In the genomic region with DNA sequence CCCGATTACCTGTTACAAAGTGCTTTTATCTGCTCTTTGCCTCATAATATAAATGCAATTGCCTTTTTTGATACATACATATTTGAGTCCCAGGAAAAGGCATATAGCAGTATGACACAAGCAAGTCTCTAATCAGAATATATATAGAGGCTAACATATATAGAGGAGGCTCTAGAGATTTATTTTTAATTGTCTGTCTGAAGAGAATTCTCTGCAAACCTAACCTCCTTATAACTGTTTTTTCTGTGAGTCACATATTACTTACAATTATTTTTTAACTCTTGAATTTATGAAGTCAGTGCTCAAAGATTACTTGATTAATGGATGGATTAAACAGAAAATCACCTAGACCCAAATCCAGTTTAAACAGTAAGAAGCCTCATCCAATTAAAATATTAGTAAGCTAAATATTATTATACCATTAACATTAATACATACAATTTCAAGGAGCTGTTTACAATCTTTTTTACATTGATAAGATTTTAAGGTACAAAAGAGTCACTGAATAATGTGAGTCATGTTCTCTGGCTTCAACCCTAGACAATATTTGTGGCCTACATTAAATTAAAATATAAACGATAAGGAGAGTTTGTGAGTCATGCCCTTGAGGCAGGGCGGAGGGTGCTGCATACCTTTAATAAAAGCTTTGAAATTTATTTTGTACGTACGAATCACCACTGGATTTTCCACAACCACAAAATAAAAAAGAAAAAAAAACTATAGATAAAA, we compare ENCODE assay signal across 16 cellular contexts. TPM values are rescaled to one million over a fixed set of nuclear protein-coding genes. Genes with fewer than 3 reads are reported as not detected.
DNase-seq lines count a peak whose midpoint lies in the region; ATAC-seq and TF ChIP-seq lines count a peak whose summit lies in the region.
"Had no signal": no experiment of that assay in that cellular context is flagged by ENCODE, and none has a peak within 500 bp of the region (broad histone marks: within the 10 kb centered on the region; RNA-seq: fewer than 3 reads in every experiment).

No MANE protein-coding gene starts in this region.

- H4K20me1 ChIP-seq in smooth muscle cell (ENCODE audit: low read depth) = no peaks in the 10 kb centered on the region

- H2AFZ ChIP-seq in smooth muscle cell (ENCODE audit: low read depth) = no peak overlapping the region

- H3K79me2 ChIP-seq in smooth muscle cell (ENCODE audit: low read depth) = no peaks in the 10 kb centered on the region

- peak; percentile 85 for ATAC-seq in SK-N-SH treated with all-trans-retinoic acid at 6 μM for 48 hours
- ATAC-seq in HG02938 (IDR thresholded peaks at IDR 0.05; ENCODE audit: unreplicated experiment) = no peak
- ATAC-seq: esophagus mucosa, K562 had no signal

- peak overlapping the region; percentile 48 for H3K27ac Mint-ChIP-seq in HFFc6

- peak overlapping the region; percentile 53; the same call in 1 of the 2 replicates for H3K4me3 Mint-ChIP-seq in HFFc6

- H3K4me3 ChIP-seq in smooth muscle cell = no peak overlapping the region
- H3K4me3 ChIP-seq in right atrium auricular region = no peak overlapping the region
- no peak overlapping the region for H3K4me3 ChIP-seq in A673 (ENCODE audit: low read depth, low read length, poor library complexity, severe bottlenecking)
- H3K4me3 ChIP-seq: K562, thoracic aorta had no signal

- peak overlapping the region; percentile 60 for H3K4me2 ChIP-seq in smooth muscle cell

- no TSS peak for BruUV-seq in A673 (replicated peaks; lab: Mats Ljungman, UMichigan)

- H3K27ac ChIP-seq in smooth muscle cell (ENCODE audit: low read depth) (peak overlapping the region; percentile 19), right atrium auricular region (no peak overlapping the region), A673 (ENCODE audit: low read depth, low read length, poor library complexity, severe bottlenecking) (no peak overlapping the region)
- H3K27ac ChIP-seq: thoracic aorta had no signal

- TF ChIP-seq CTCF in HFFc6 (IDR thresholded peaks at IDR 0.05) (no peak), smooth muscle cell (IDR thresholded peaks at IDR 0.05; ENCODE audit: borderline replicate concordance, insufficient read depth, poor library complexity, severe bottlenecking) (no peak), right atrium auricular region (IDR thresholded peaks at IDR 0.05) (no peak), A673 (conservative IDR thresholded peaks at IDR 0.05; ENCODE audit: low read depth, low read length) (no peak)

- H3F3A ChIP-seq in smooth muscle cell (ENCODE audit: low read depth) = no peaks in the 10 kb centered on the region

- no peaks in the 10 kb centered on the region for H3K9me3 ChIP-seq in smooth muscle cell (replicated peaks; ENCODE audit: low read depth)
- H3K9me3 ChIP-seq in right atrium auricular region = no peaks in the 10 kb centered on the region
- no peaks in the 10 kb centered on the region for H3K9me3 ChIP-seq in A673 (ENCODE audit: low read depth, low read length, poor library complexity, severe bottlenecking)
- H3K9me3 ChIP-seq: Caco-2, thoracic aorta had no signal

- H3K36me3 Mint-ChIP-seq in HFFc6 (ENCODE audit: low read depth) = peaks cover 6% of the 10 kb centered on the region

- H3K27me3 Mint-ChIP-seq in HFFc6 (ENCODE audit: insufficient read depth) = no peaks in the 10 kb centered on the region

- POLR2A ChIA-PET in A673 (lab: Charles Lee; ENCODE audit: low non-redundant PET) = interaction anchor here (0.6 kb wide), 1 partner anchor 397 kb away, joined by 3 read pairs; no protein-coding TSS in a partner anchor

- peaks cover 63% of the 10 kb centered on the region for H3K4me1 Mint-ChIP-seq in HFFc6 (ENCODE audit: low read depth)

- H3K9ac ChIP-seq in smooth muscle cell (ENCODE audit: low read depth) = no peak overlapping the region

- H3K9me3 Mint-ChIP-seq in HFFc6 = peaks cover 7% of the 10 kb centered on the region; the same call in 1 of the 2 replicates

- CTCF ChIA-PET in A673 (lab: Charles Lee) = no interaction called here

- H3K36me3 ChIP-seq in smooth muscle cell (ENCODE audit: low read depth) (no peaks in the 10 kb centered on the region), right atrium auricular region (no peaks in the 10 kb centered on the region), A673 (ENCODE audit: insufficient read depth, low read length, poor library complexity, severe bottlenecking) (no peaks in the 10 kb centered on the region)
- H3K36me3 ChIP-seq: thoracic aorta had no signal

- intact Hi-C loops in A673 (cut with micrococcal nuclease; ENCODE audit: unreplicated experiment) = no loop called here

- peak; percentile 75 for DNase-seq in HFFc6
- DNase-seq in fibroblast of peridontal ligament (ENCODE audit: extremely low read depth) = peak; percentile 54
- no peak for DNase-seq in smooth muscle cell (lab: John Stamatoyannopoulos, UW; ENCODE audit: unreplicated experiment)
- DNase-seq in right atrium auricular region (ENCODE audit: low spot score) = no peak
- no peak for DNase-seq in NOMO-1 treated with dmso at 0.1 percent for 144 hours (lab: John Stamatoyannopoulos, UW; ENCODE audit: unreplicated experiment)
- DNase-seq in A673 (ENCODE audit: low spot score) = no peak
- DNase-seq: activated effector memory CD4-positive, alpha-beta T cell treated with anti-CD3 and anti-CD28 coated beads, Interleukin-2, amount 50 U/mL, for 16 hours; Caco-2; mesendoderm; NCI-H526; stimulated activated CD4-positive, alpha-beta T cell treated with anti-CD3 and anti-CD28 coated beads, Interleukin-15, amount 100 ng/mL, for 24 hours had no signal

- 64% methylated on average over 5 of the region's 5 CpGs for WGBS in smooth muscle cell (ENCODE audit: low lambda C conversion rate)

- H3K27me3 ChIP-seq in smooth muscle cell (ENCODE audit: low read depth) = no peaks in the 10 kb centered on the region
- H3K27me3 ChIP-seq in right atrium auricular region = no peaks in the 10 kb centered on the region
- H3K27me3 ChIP-seq in A673 (replicated peaks; ENCODE audit: insufficient read depth, low read depth, low read length, poor library complexity) = no peaks in the 10 kb centered on the region

- no peaks in the 10 kb centered on the region for H3K4me1 ChIP-seq in smooth muscle cell (ENCODE audit: low read depth)
- H3K4me1 ChIP-seq in right atrium auricular region = no peaks in the 10 kb centered on the region
- H3K4me1 ChIP-seq in A673 (ENCODE audit: insufficient read depth, low read length, poor library complexity, severe bottlenecking) = no peaks in the 10 kb centered on the region
- H3K4me1 ChIP-seq: Caco-2 had no signal

TF ChIP-seq in SK-N-SH treated with all-trans-retinoic acid at 6 μM for 48 hours, 23 proteins besides CTCF, POLR2A, EP300 and RAD21:
- TF ChIP-seq ISL1 (CRISPR knock-in tag; IDR thresholded peaks at IDR 0.05) = peak; percentile 84
- peak; percentile 63 for TF ChIP-seq ZC3H10 (CRISPR knock-in tag; IDR thresholded peaks at IDR 0.05)
- no peak for TF ChIP-seq ZNF8 (CRISPR knock-in tag; IDR thresholded peaks at IDR 0.05)
- TF ChIP-seq, protein P1, sequence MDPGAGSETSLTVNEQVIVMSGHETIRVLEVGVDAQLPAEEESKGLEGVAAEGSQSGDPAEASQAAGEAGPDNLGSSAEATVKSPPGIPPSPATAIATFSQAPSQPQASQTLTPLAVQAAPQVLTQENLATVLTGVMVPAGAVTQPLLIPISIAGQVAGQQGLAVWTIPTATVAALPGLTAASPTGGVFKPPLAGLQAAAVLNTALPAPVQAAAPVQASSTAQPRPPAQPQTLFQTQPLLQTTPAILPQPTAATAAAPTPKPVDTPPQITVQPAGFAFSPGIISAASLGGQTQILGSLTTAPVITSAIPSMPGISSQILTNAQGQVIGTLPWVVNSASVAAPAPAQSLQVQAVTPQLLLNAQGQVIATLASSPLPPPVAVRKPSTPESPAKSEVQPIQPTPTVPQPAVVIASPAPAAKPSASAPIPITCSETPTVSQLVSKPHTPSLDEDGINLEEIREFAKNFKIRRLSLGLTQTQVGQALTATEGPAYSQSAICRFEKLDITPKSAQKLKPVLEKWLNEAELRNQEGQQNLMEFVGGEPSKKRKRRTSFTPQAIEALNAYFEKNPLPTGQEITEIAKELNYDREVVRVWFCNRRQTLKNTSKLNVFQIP (CRISPR knock-in tag; IDR thresholded peaks at IDR 0.05; ENCODE audit: borderline replicate concordance, low read depth) = no peak

RNA-seq across cellular contexts. Expression of a gene that starts 19.2 kb away (rescaled TPM):
- total RNA-seq in HFFc6 (2021; fragmentation: NEBNext Ultra II Directional; extraction: Animal tissue kit (Norgen Biotek cat#: 25700)) = not detected
- 2.0 and 3.0 TPM in 2 replicates for total RNA-seq in smooth muscle cell
- 0.72 and 1.1 TPM in 2 replicates for polyA plus RNA-seq in smooth muscle cell
- total RNA-seq in right atrium auricular region = not detected
- not detected in 2 replicates for total RNA-seq in A673 (2021)
- total RNA-seq: Caco-2, esophagus mucosa, K562, thoracic aorta had no signal
- polyA plus RNA-seq: K562 had no signal

Comparison
In these comparisons a context has a peak if more than half of its experiments do, and no peak if none do; other contexts are left out.
1. DNase-seq: peak in HFFc6 (single experiment) and fibroblast of peridontal ligament (single experiment); none in smooth muscle cell (single experiment), right atrium auricular region (single experiment), NOMO-1 treated with dmso at 0.1 percent for 144 hours (single experiment) and A673 (single experiment).